14 cellular contexts compared by ENCODE assay signal in genomic region chr13:33004454-33004853, GRCh38. TPM values are rescaled to one million over a fixed set of nuclear protein-coding genes. Genes with fewer than 3 reads are reported as not detected.
DNase-seq lines count a peak whose midpoint lies in the region; ATAC-seq and TF ChIP-seq lines count a peak whose summit lies in the region.
"Had no signal": no experiment of that assay in that cellular context is flagged by ENCODE, and none has a peak within 500 bp of the region (broad histone marks: within the 10 kb centered on the region; RNA-seq: fewer than 3 reads in every experiment).

No MANE protein-coding gene starts in this region.

- H3K9me3 ChIP-seq in hepatocyte (ENCODE audit: low read depth), result peaks cover 8% of the 10 kb centered on the region

- H3K79me2 ChIP-seq in hepatocyte, result no peaks in the 10 kb centered on the region

- no peaks in the 10 kb centered on the region for H4K20me1 ChIP-seq in hepatocyte (ENCODE audit: insufficient read depth, poor library complexity, severe bottlenecking)

- no peaks in the 10 kb centered on the region for H3K27me3 ChIP-seq in hepatocyte
- H3K27me3 ChIP-seq: ascending aorta, tibial artery had no signal

- H3K4me3 ChIP-seq in hepatocyte (no peak overlapping the region), skin epidermis (no peak overlapping the region)
- H3K4me3 ChIP-seq: ascending aorta, K562, tibial artery had no signal

- H3K9me2 ChIP-seq in hepatocyte (replicated peaks; ENCODE audit: insufficient read depth), result no peaks in the 10 kb centered on the region

- no peaks in the 10 kb centered on the region for H3K36me3 ChIP-seq in hepatocyte (replicated peaks; ENCODE audit: insufficient read depth, low read depth)
- H3K36me3 ChIP-seq: ascending aorta, tibial artery had no signal

- no peaks in the 10 kb centered on the region for H3K4me1 ChIP-seq in hepatocyte (ENCODE audit: insufficient read depth)
- H3K4me1 ChIP-seq: ascending aorta, foreskin keratinocyte, tibial artery had no signal

- DNase-seq in HT1080 (ENCODE audit: low read depth) (peak; percentile 12), hepatocyte (ENCODE audit: low spot score) (no peak), erythroblast (lab: John Stamatoyannopoulos, UW) (no peak), AML-193 (lab: John Stamatoyannopoulos, UW) (no peak)
- DNase-seq in stimulated activated CD4-positive, alpha-beta T cell treated with anti-CD3 and anti-CD28 coated beads, Interleukin-4, amount 100 ng/mL, for 1 hour, result no peak
- DNase-seq: foreskin keratinocyte, midbrain, T-helper 17 cell had no signal

- no peak for TF ChIP-seq POLR2A in erythroblast (IDR thresholded peaks at IDR 0.05; ENCODE audit: low read length)

- no peak for TF ChIP-seq CTCF in VCaP (conservative IDR thresholded peaks at IDR 0.05)
- TF ChIP-seq CTCF in hepatocyte (IDR thresholded peaks at IDR 0.05; ENCODE audit: poor library complexity), result no peak

- ATAC-seq in GM18907 (IDR thresholded peaks at IDR 0.05; ENCODE audit: unreplicated experiment), result no peak
- ATAC-seq: foreskin keratinocyte, K562, T-helper 17 cell had no signal

- H3K27ac ChIP-seq in VCaP, result peak overlapping the region; percentile 36
- no peak overlapping the region for H3K27ac ChIP-seq in hepatocyte
- H3K27ac ChIP-seq in skin epidermis, result peak overlapping the region in 14 of 21 experiments; percentile 21 to 82 (median 62)
- H3K27ac ChIP-seq: foreskin keratinocyte, tibial artery had no signal

- H2AFZ ChIP-seq in hepatocyte, result peak overlapping the region; percentile 6

- no peak overlapping the region for H3K4me2 ChIP-seq in hepatocyte

- WGBS in hepatocyte (ENCODE audit: low lambda C conversion rate, missing lambda C conversion rate), result 42% methylated on average over 3 of the region's 3 CpGs

RNA-seq across cellular contexts. Expression of gene KL, which starts 11.8 kb away (rescaled TPM):
- total RNA-seq in HT1080 (2014; rRNA removed; shearing (Covaris generic)), result not detected in 2 replicates
- polyA plus RNA-seq in HT1080 (2015; cell fraction: cytosol; rRNA removed), result not detected in 2 replicates
- polyA plus RNA-seq in HT1080 (2015; cell fraction: nucleus; rRNA removed), result not detected in 2 replicates
- 1.6 and 1.7 TPM in 2 replicates for total RNA-seq in hepatocyte
- polyA plus RNA-seq in hepatocyte, result 0.12 and 1.4 TPM in 2 replicates
- total RNA-seq: foreskin keratinocyte, K562, T-helper 17 cell had no signal
- polyA plus RNA-seq: foreskin keratinocyte, K562 had no signal
